34 cellular contexts compared by ENCODE assay signal in the genomic region with DNA sequence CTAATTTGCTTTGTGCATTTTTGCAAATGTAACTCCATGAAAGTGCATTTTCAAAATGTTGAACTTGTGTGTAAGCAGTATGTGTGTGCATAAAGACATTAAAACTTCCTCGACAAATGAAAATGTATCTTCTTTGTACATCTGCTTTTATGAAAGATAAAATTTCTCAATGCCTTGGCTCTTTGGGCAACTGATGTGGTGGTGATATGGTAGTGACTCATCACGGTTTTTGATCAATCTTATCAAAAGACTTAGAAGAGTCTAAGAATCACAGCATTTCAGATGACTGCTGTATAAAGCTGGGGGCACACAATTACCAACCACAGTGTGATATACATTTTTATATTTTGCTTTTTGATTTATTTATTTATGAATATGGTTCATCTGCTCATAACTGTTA. TPM values are rescaled to one million over a fixed set of nuclear protein-coding genes. Genes with fewer than 3 reads are reported as not detected.
"Had no signal": no experiment of that assay in that cellular context is flagged by ENCODE, and none has a peak within 500 bp of the region (broad histone marks: within the 10 kb centered on the region; RNA-seq: fewer than 3 reads in every experiment).

No MANE protein-coding gene starts in this region.

- H3K4me3 ChIP-seq: adrenal gland, ascending aorta, breast epithelium, cardiac muscle cell, colonic mucosa had no signal

- H3K9me3 ChIP-seq: adrenal gland, ascending aorta, breast epithelium, colonic mucosa had no signal

- ATAC-seq: activated CD4-positive, alpha-beta T cell treated with anti-CD3 and anti-CD28 coated beads for 36 hours; activated CD8-positive, alpha-beta memory T cell treated with anti-CD3 and anti-CD28 coated beads, Interleukin-2, amount 10 ng/mL, durations not matched to agents 7 days and 5 days; activated CD8-positive, alpha-beta T cell treated with anti-CD3 and anti-CD28 coated beads, Interleukin-2, amount 10 ng/mL, durations not matched to agents 7 days and 5 days; activated naive CD8-positive, alpha-beta T cell treated with anti-CD3 and anti-CD28 coated beads, Interleukin-2, amount 50 U/mL, for 24 hours; esophagus mucosa had no signal

- H3K27ac Mint-ChIP-seq: activated CD4-positive, alpha-beta memory T cell treated with anti-CD3 and anti-CD28 coated beads for 36 hours; activated CD4-positive, alpha-beta T cell treated with anti-CD3 and anti-CD28 coated beads for 36 hours; activated CD4-positive, alpha-beta T cell treated with anti-CD3 and anti-CD28 coated beads, Interleukin-2, amount 10 ng/mL, durations not matched to agents 24 days and 14 days; activated CD8-positive, alpha-beta memory T cell treated with anti-CD3 and anti-CD28 coated beads, Interleukin-2, amount 10 ng/mL, durations not matched to agents 7 days and 5 days; activated CD8-positive, alpha-beta T cell treated with anti-CD3 and anti-CD28 coated beads, Interleukin-2, amount 10 ng/mL, durations not matched to agents 7 days and 5 days; activated naive CD4-positive, alpha-beta T cell treated with anti-CD3 and anti-CD28 coated beads for 36 hours; activated naive CD4-positive, alpha-beta T cell treated with anti-CD3 and anti-CD28 coated beads, Interleukin-2, amount 50 U/mL, for 24 hours; activated naive CD8-positive, alpha-beta T cell treated with anti-CD3 and anti-CD28 coated beads for 36 hours; activated naive CD8-positive, alpha-beta T cell treated with anti-CD3 and anti-CD28 coated beads, Interleukin-2, amount 50 U/mL, for 24 hours; activated T-helper 1 cell treated with anti-CD3 and anti-CD28 coated beads, Interleukin-12 subunit alpha, Interleukin-12 subunit beta, Interleukin-2, Interleukin-4 antibody, amounts not matched to agents 30 ng/mL and 10 ng/mL and 1 ng/mL, durations not matched to agents 14 hours and 24 hours and 36 hours; activated T-helper 2 cell treated with anti-CD3 and anti-CD28 coated beads, Interferon-gamma antibody, Interleukin-2, Interleukin-4, amounts not matched to agents 10 μg/mL and 5 μg/mL and 100 μg/mL, durations not matched to agents 14 hours and 24 hours and 36 hours; brain; endodermal cell had no signal

- H3K27me3 ChIP-seq: adrenal gland, ascending aorta, breast epithelium, cardiac muscle cell had no signal

- H3K36me3 Mint-ChIP-seq: activated CD4-positive, alpha-beta memory T cell treated with anti-CD3 and anti-CD28 coated beads for 36 hours; activated CD8-positive, alpha-beta memory T cell treated with anti-CD3 and anti-CD28 coated beads, Interleukin-2, amount 10 ng/mL, durations not matched to agents 7 days and 5 days; activated naive CD4-positive, alpha-beta T cell treated with anti-CD3 and anti-CD28 coated beads, Interleukin-2, amount 50 U/mL, for 24 hours; activated naive CD8-positive, alpha-beta T cell treated with anti-CD3 and anti-CD28 coated beads for 36 hours; brain had no signal

- H3K27ac ChIP-seq: adrenal gland, ascending aorta, breast epithelium, cardiac muscle cell, colonic mucosa had no signal

- H3K4me3 Mint-ChIP-seq: activated CD4-positive, alpha-beta memory T cell treated with anti-CD3 and anti-CD28 coated beads for 36 hours; activated CD4-positive, alpha-beta T cell treated with anti-CD3 and anti-CD28 coated beads for 36 hours; activated CD4-positive, alpha-beta T cell treated with anti-CD3 and anti-CD28 coated beads, Interleukin-2, amount 10 ng/mL, durations not matched to agents 24 days and 14 days; activated CD8-positive, alpha-beta memory T cell treated with anti-CD3 and anti-CD28 coated beads, Interleukin-2, amount 10 ng/mL, durations not matched to agents 7 days and 5 days; activated CD8-positive, alpha-beta T cell treated with anti-CD3 and anti-CD28 coated beads, Interleukin-2, amount 10 ng/mL, durations not matched to agents 7 days and 5 days; activated naive CD4-positive, alpha-beta T cell treated with anti-CD3 and anti-CD28 coated beads for 36 hours; activated naive CD4-positive, alpha-beta T cell treated with anti-CD3 and anti-CD28 coated beads, Interleukin-2, amount 50 U/mL, for 24 hours; activated naive CD8-positive, alpha-beta T cell treated with anti-CD3 and anti-CD28 coated beads for 36 hours; activated naive CD8-positive, alpha-beta T cell treated with anti-CD3 and anti-CD28 coated beads, Interleukin-2, amount 50 U/mL, for 24 hours; activated T-helper 1 cell treated with anti-CD3 and anti-CD28 coated beads, Interleukin-12 subunit alpha, Interleukin-12 subunit beta, Interleukin-2, Interleukin-4 antibody, amounts not matched to agents 30 ng/mL and 10 ng/mL and 1 ng/mL, durations not matched to agents 14 hours and 24 hours and 36 hours; brain; endodermal cell had no signal

- DNase-seq: activated CD4-positive, alpha-beta memory T cell treated with anti-CD3 and anti-CD28 coated beads for 36 hours; activated CD4-positive, alpha-beta T cell treated with anti-CD3 and anti-CD28 coated beads for 36 hours; activated CD4-positive, alpha-beta T cell treated with anti-CD3 and anti-CD28 coated beads, Interleukin-2, amount 10 ng/mL, durations not matched to agents 24 days and 14 days; activated CD4-positive, CD25-positive, alpha-beta regulatory T cell; activated CD4-positive, CD25-positive, alpha-beta regulatory T cell treated with anti-CD3 and anti-CD28 coated beads, Interleukin-2, amount 50 U/mL, for 72 hours; activated CD8-positive, alpha-beta memory T cell treated with anti-CD3 and anti-CD28 coated beads, Interleukin-2, amount 10 ng/mL, durations not matched to agents 7 days and 5 days; activated CD8-positive, alpha-beta memory T cell treated with anti-CD3 and anti-CD28 coated beads, Interleukin-2, amount 50 U/mL, for 4 hours; activated CD8-positive, alpha-beta T cell treated with anti-CD3 and anti-CD28 coated beads, Interleukin-2, amount 10 ng/mL, durations not matched to agents 7 days and 5 days; activated effector memory CD4-positive, alpha-beta T cell treated with anti-CD3 and anti-CD28 coated beads, Interleukin-2, amount 50 U/mL, for 16 hours; activated naive CD4-positive, alpha-beta T cell treated with anti-CD3 and anti-CD28 coated beads for 36 hours; activated naive CD8-positive, alpha-beta T cell treated with anti-CD3 and anti-CD28 coated beads for 36 hours; activated naive CD8-positive, alpha-beta T cell treated with anti-CD3 and anti-CD28 coated beads, Interleukin-2, amount 50 U/mL, for 24 hours; activated T-cell treated with anti-CD3 and anti-CD28 coated beads, Interleukin-2, amount 50 U/mL, for 1 hour; activated T-cell treated with anti-CD3 and anti-CD28 coated beads, Interleukin-2, amount 50 U/mL, for 48 hours; adrenal gland; central memory CD4-positive, alpha-beta T cell; cerebellar nuclear complex; colonic mucosa; effector CD8-positive, alpha-beta T cell; endodermal cell; head of caudate nucleus; hippocampal formation; T-helper 2 cell had no signal

- H3K27me3 Mint-ChIP-seq: activated naive CD4-positive, alpha-beta T cell treated with anti-CD3 and anti-CD28 coated beads, Interleukin-2, amount 50 U/mL, for 24 hours; brain had no signal

- H3K4me1 Mint-ChIP-seq: activated CD4-positive, alpha-beta T cell treated with anti-CD3 and anti-CD28 coated beads, Interleukin-2, amount 10 ng/mL, durations not matched to agents 24 days and 14 days; activated CD8-positive, alpha-beta memory T cell treated with anti-CD3 and anti-CD28 coated beads, Interleukin-2, amount 10 ng/mL, durations not matched to agents 7 days and 5 days; activated naive CD4-positive, alpha-beta T cell treated with anti-CD3 and anti-CD28 coated beads, Interleukin-2, amount 50 U/mL, for 24 hours; activated naive CD8-positive, alpha-beta T cell treated with anti-CD3 and anti-CD28 coated beads for 36 hours had no signal

- H3K36me3 ChIP-seq: adrenal gland, ascending aorta, breast epithelium, cardiac muscle cell, colonic mucosa had no signal

- H3K4me1 ChIP-seq: adrenal gland, ascending aorta, breast epithelium, colonic mucosa had no signal

- FAIRE-seq: frontal cortex had no signal

RNA-seq across cellular contexts. Expression of gene MASP1, which starts 5.4 kb away (rescaled TPM):
- total RNA-seq: activated CD4-positive, alpha-beta memory T cell treated with anti-CD3 and anti-CD28 coated beads for 36 hours; activated CD4-positive, alpha-beta T cell treated with anti-CD3 and anti-CD28 coated beads for 36 hours; activated CD4-positive, alpha-beta T cell treated with anti-CD3 and anti-CD28 coated beads, Interleukin-2, amount 10 ng/mL, durations not matched to agents 24 days and 14 days; activated CD8-positive, alpha-beta memory T cell treated with anti-CD3 and anti-CD28 coated beads for 36 hours; activated CD8-positive, alpha-beta memory T cell treated with anti-CD3 and anti-CD28 coated beads, Interleukin-2, amount 10 ng/mL, durations not matched to agents 7 days and 5 days; activated CD8-positive, alpha-beta T cell treated with anti-CD3 and anti-CD28 coated beads, Interleukin-2, amount 10 ng/mL, durations not matched to agents 7 days and 5 days; activated naive CD4-positive, alpha-beta T cell treated with anti-CD3 and anti-CD28 coated beads for 36 hours; activated naive CD8-positive, alpha-beta T cell treated with anti-CD3 and anti-CD28 coated beads for 36 hours; activated T-helper 1 cell treated with anti-CD3 and anti-CD28 coated beads, Interleukin-12 subunit alpha, Interleukin-12 subunit beta, Interleukin-2, Interleukin-4 antibody, amounts not matched to agents 30 ng/mL and 10 ng/mL and 1 ng/mL, durations not matched to agents 14 hours and 24 hours and 36 hours; activated T-helper 2 cell treated with anti-CD3 and anti-CD28 coated beads, Interferon-gamma antibody, Interleukin-2, Interleukin-4, amounts not matched to agents 10 μg/mL and 5 μg/mL and 100 μg/mL, durations not matched to agents 14 hours and 24 hours and 36 hours; epithelial cell of proximal tubule had no signal
